8 cellular contexts compared by ENCODE assay signal in genomic region chr5:172188893-172189692, GRCh38. TPM values are rescaled to one million over a fixed set of nuclear protein-coding genes. Genes with fewer than 3 reads are reported as not detected.
A peak's percentile ranks its signal among the peaks of the same experiment; 100 is the strongest.
DNase-seq lines count a peak whose midpoint lies in the region; ATAC-seq and TF ChIP-seq lines count a peak whose summit lies in the region.

No MANE protein-coding gene starts in this region.

- ATAC-seq in effector memory CD8-positive, alpha-beta T cell (replicated peaks): no peak
- no peak for ATAC-seq in GM18502 (IDR thresholded peaks at IDR 0.05; ENCODE audit: poor library complexity, unreplicated experiment)
- ATAC-seq in GM21515 (IDR thresholded peaks at IDR 0.05; ENCODE audit: unreplicated experiment): no peak

- no peaks in the 10 kb centered on the region for H3K27me3 Mint-ChIP-seq in effector memory CD8-positive, alpha-beta T cell
- no peaks in the 10 kb centered on the region for H3K27me3 Mint-ChIP-seq in osteocyte (ENCODE audit: unreplicated experiment)

- H3K9me3 Mint-ChIP-seq in effector memory CD8-positive, alpha-beta T cell: no peaks in the 10 kb centered on the region
- H3K9me3 Mint-ChIP-seq in osteocyte (ENCODE audit: unreplicated experiment): no peaks in the 10 kb centered on the region

- peak overlapping the region; percentile 99 to 100 for H3K4me3 Mint-ChIP-seq in effector memory CD8-positive, alpha-beta T cell
- H3K4me3 Mint-ChIP-seq in osteocyte (ENCODE audit: unreplicated experiment): peak overlapping the region; percentile 74

- peaks cover 26 to 27% of the 10 kb centered on the region in 2 donors for H3K4me1 Mint-ChIP-seq in effector memory CD8-positive, alpha-beta T cell (ENCODE audit: low read depth in 2 of 2)
- H3K4me1 Mint-ChIP-seq in osteocyte (ENCODE audit: unreplicated experiment): peaks cover 45% of the 10 kb centered on the region

- peak; percentile 14 for DNase-seq in DMS114 treated with DMSO at 0.1 percent for 48 hours (lab: John Stamatoyannopoulos, UW; ENCODE audit: unreplicated experiment)
- DNase-seq in NCI-H2227 treated with DMSO at 0.1 percent for 48 hours (lab: John Stamatoyannopoulos, UW): peak; percentile 29
- DNase-seq in effector memory CD8-positive, alpha-beta T cell: no peak
- no peak for DNase-seq in osteocyte (ENCODE audit: extremely low spot score, unreplicated experiment)
- DNase-seq in A172 (ENCODE audit: low spot score): no peak
- no peak for DNase-seq in DMS 273 treated with DMSO at 0.1 percent for 48 hours (lab: John Stamatoyannopoulos, UW)

- peaks cover 47% of the 10 kb centered on the region for H3K36me3 Mint-ChIP-seq in effector memory CD8-positive, alpha-beta T cell (ENCODE audit: insufficient read depth)
- H3K36me3 Mint-ChIP-seq in osteocyte (ENCODE audit: unreplicated experiment): no peaks in the 10 kb centered on the region

- peak overlapping the region in 1 of 2 donors; percentile 98 for H3K27ac Mint-ChIP-seq in effector memory CD8-positive, alpha-beta T cell
- H3K27ac Mint-ChIP-seq in osteocyte (ENCODE audit: unreplicated experiment): peak overlapping the region; percentile 99

- no peak for TF ChIP-seq CTCF in osteocyte (IDR thresholded peaks at IDR 0.05)

RNA-seq across cellular contexts. Expression of gene STK10, which starts 1.1 kb away (rescaled TPM):
- 66.2 and 86.0 TPM in 2 replicates for total RNA-seq in osteocyte
- total RNA-seq in A172 (2014; rRNA removed; shearing (Covaris generic)): 13.2 and 17.9 TPM in 2 replicates

RNA-seq across cellular contexts. Expression of gene EFCAB9, which starts 4.9 kb away (rescaled TPM):
- total RNA-seq in osteocyte: not detected in 2 replicates
- total RNA-seq in A172 (2014; rRNA removed; shearing (Covaris generic)): not detected in 2 replicates

Comparison
In these comparisons a context has a peak if more than half of its experiments do, and no peak if none do; other contexts are left out.
1. DNase-seq: peak in DMS114 treated with DMSO at 0.1 percent for 48 hours (single experiment) and NCI-H2227 treated with DMSO at 0.1 percent for 48 hours (single experiment); none in effector memory CD8-positive, alpha-beta T cell (0 of 3), osteocyte (single experiment), A172 (single experiment) and DMS 273 treated with DMSO at 0.1 percent for 48 hours (single experiment).